In genomic region chr22:24411256-24412004, GRCh38 we compare ENCODE assay signal across 19 cellular contexts. TPM values are rescaled to one million over a fixed set of nuclear protein-coding genes. Genes with fewer than 3 reads are reported as not detected.
DNase-seq lines count a peak whose midpoint lies in the region; ATAC-seq and TF ChIP-seq lines count a peak whose summit lies in the region.
"Had no signal": no experiment of that assay in that cellular context is flagged by ENCODE, and none has a peak within 500 bp of the region (broad histone marks: within the 10 kb centered on the region; RNA-seq: fewer than 3 reads in every experiment).

No MANE protein-coding gene starts in this region.

- H3K9ac ChIP-seq in SK-N-SH (no peak overlapping the region), mesenchymal stem cell (ENCODE audit: low read length) (no peak overlapping the region)
- H3K9ac ChIP-seq: GM23248 had no signal

- no peak overlapping the region for H2BK120ac ChIP-seq in mesenchymal stem cell (ENCODE audit: low read depth, low read length)

- H3K27ac Mint-ChIP-seq in activated naive CD8-positive, alpha-beta T cell, result peak overlapping the region; percentile 30
- no peak overlapping the region for H3K27ac Mint-ChIP-seq in activated naive CD8-positive, alpha-beta T cell treated with anti-CD3 and anti-CD28 coated beads for 36 hours
- H3K27ac Mint-ChIP-seq in WTC11, result 0 out of 2 replicates have a peak overlapping the region, but pooled peaks have one; percentile 50

- no peak for TF ChIP-seq RAD21 in SK-N-SH (IDR thresholded peaks at IDR 0.05; ENCODE audit: low read length)

- H3K4me3 Mint-ChIP-seq in activated naive CD8-positive, alpha-beta T cell, result no peak overlapping the region
- no peak overlapping the region for H3K4me3 Mint-ChIP-seq in activated naive CD8-positive, alpha-beta T cell treated with anti-CD3 and anti-CD28 coated beads for 36 hours
- no peak overlapping the region for H3K4me3 Mint-ChIP-seq in WTC11
- H3K4me3 Mint-ChIP-seq: CD4-positive, alpha-beta memory T cell had no signal

- no peaks in the 10 kb centered on the region for H3K36me3 Mint-ChIP-seq in activated naive CD8-positive, alpha-beta T cell
- H3K36me3 Mint-ChIP-seq in activated naive CD8-positive, alpha-beta T cell treated with anti-CD3 and anti-CD28 coated beads for 36 hours, result peaks cover 14% of the 10 kb centered on the region
- peaks cover 12% of the 10 kb centered on the region for H3K36me3 Mint-ChIP-seq in WTC11

- H2BK12ac ChIP-seq in mesenchymal stem cell (ENCODE audit: low read length in 2 of 2), result no peak overlapping the region

- no peak overlapping the region for H3K4me3 ChIP-seq in SK-N-SH (ENCODE audit: low read depth in 2 of 2, low read length in 1 of 2)
- H3K4me3 ChIP-seq in mesenchymal stem cell (ENCODE audit: insufficient read depth in 1 of 2, low read depth in 1 of 2, low read length in 2 of 2), result no peak overlapping the region
- H3K4me3 ChIP-seq: GM23248, MG63 had no signal

- peak overlapping the region in 1 of 2 experiments; percentile 55; a peak in 1 of 4 replicates for H3K27ac ChIP-seq in SK-N-SH (ENCODE audit: low read depth in 2 of 2, low read length in 1 of 2)
- H3K27ac ChIP-seq in mesenchymal stem cell (ENCODE audit: low read length, poor library complexity, severe bottlenecking), result no peak overlapping the region
- H3K27ac ChIP-seq: 22Rv1, GM23248 had no signal

- WGBS in SK-N-SH (ENCODE audit: low lambda C conversion rate), result 100% methylated on average over 2 of the region's 10 CpGs
- 92% methylated on average over 10 of the region's 10 CpGs for WGBS in mesenchymal stem cell

- peak; percentile 9 for DNase-seq in SK-N-SH
- DNase-seq in activated naive CD8-positive, alpha-beta T cell treated with anti-CD3 and anti-CD28 coated beads for 36 hours, result no peak
- no peak for DNase-seq in WTC11 (ENCODE audit: low spot score)
- no peak for DNase-seq in mesenchymal stem cell
- DNase-seq in DMS114 treated with DMSO at 0.1 percent for 48 hours (lab: John Stamatoyannopoulos, UW; ENCODE audit: unreplicated experiment), result no peak
- DNase-seq: BE2C; CD4-positive, alpha-beta memory T cell; GF-D8; GM23248; MG63; NCI-H1092; NCI-H2107; NCI-H2227 treated with DMSO at 0.1 percent for 48 hours; NCI-H524; SHP77 treated with DMSO at 0.1 percent for 48 hours had no signal

- H3K23ac ChIP-seq in mesenchymal stem cell (ENCODE audit: low read length in 2 of 2), result no peak overlapping the region

- H3K27me3 Mint-ChIP-seq in activated naive CD8-positive, alpha-beta T cell, result no peaks in the 10 kb centered on the region
- no peaks in the 10 kb centered on the region for H3K27me3 Mint-ChIP-seq in activated naive CD8-positive, alpha-beta T cell treated with anti-CD3 and anti-CD28 coated beads for 36 hours
- no peaks in the 10 kb centered on the region for H3K27me3 Mint-ChIP-seq in WTC11 (ENCODE audit: low read depth)
- H3K27me3 Mint-ChIP-seq: CD4-positive, alpha-beta memory T cell had no signal

- no peaks in the 10 kb centered on the region for H3K9me2 ChIP-seq in SK-N-SH

- peaks cover 12% of the 10 kb centered on the region for H4K20me1 ChIP-seq in SK-N-SH (ENCODE audit: insufficient read depth)

- no peak overlapping the region for H2BK15ac ChIP-seq in mesenchymal stem cell (ENCODE audit: low read depth, poor library complexity, severe bottlenecking)

- CTCF ChIA-PET in SK-N-SH (lab: Yijun Ruan, JAX), result interaction anchor here (2.3 kb wide), 1 partner anchor 10 kb away, joined by 6 read pairs; no protein-coding TSS in a partner anchor
- CTCF ChIA-PET in WTC11 (lab: Charles Lee), result interaction anchor here (1.0 to 2.3 kb wide), 3 partner anchors 9 to 13 kb away, joined by 3 to 7 read pairs (median 4); no protein-coding TSS in a partner anchor

- POLR2A ChIA-PET in SK-N-SH (lab: Yijun Ruan, JAX) (interaction anchor here (1.0 kb wide), 1 partner anchor 14 kb away, joined by 3 read pairs; no protein-coding TSS in a partner anchor), WTC11 (lab: Charles Lee) (interaction anchor here (0.5 kb wide), 1 partner anchor 1276 kb away, joined by 3 read pairs; no protein-coding TSS in a partner anchor)

- H3K18ac ChIP-seq in mesenchymal stem cell (ENCODE audit: low read depth in 1 of 2, low read length in 2 of 2), result no peak overlapping the region

- H4K91ac ChIP-seq in mesenchymal stem cell (ENCODE audit: low read length), result peak overlapping the region; percentile 19

- H3K36me3 ChIP-seq in SK-N-SH (replicated peaks in 1 of 2; ENCODE audit: control insufficient read depth in 1 of 2, insufficient read depth in 2 of 2, low read length in 1 of 2) (peaks cover 20 to 50% of the 10 kb centered on the region in 2 experiments), mesenchymal stem cell (ENCODE audit: control insufficient read depth in 1 of 2, insufficient read depth in 2 of 2, low read depth in 1 of 2, low read length in 2 of 2) (peaks cover 59 to 69% of the 10 kb centered on the region in 2 experiments)

- H2AFZ ChIP-seq in SK-N-SH (ENCODE audit: low read depth) (no peak overlapping the region), mesenchymal stem cell (ENCODE audit: low read depth, low read length) (no peak overlapping the region)
- H2AFZ ChIP-seq: GM23248 had no signal

- H3K4me1 Mint-ChIP-seq in activated naive CD8-positive, alpha-beta T cell (ENCODE audit: low read depth), result peaks cover 38% of the 10 kb centered on the region
- peaks cover 37% of the 10 kb centered on the region for H3K4me1 Mint-ChIP-seq in activated naive CD8-positive, alpha-beta T cell treated with anti-CD3 and anti-CD28 coated beads for 36 hours
- H3K4me1 Mint-ChIP-seq in WTC11, result peaks cover 17% of the 10 kb centered on the region

- TF ChIP-seq EP300 in SK-N-SH (IDR thresholded peaks at IDR 0.05; ENCODE audit: borderline replicate concordance in 1 of 2, low read depth in 1 of 2, low read length in 1 of 2), result no peak

- peaks cover 24% of the 10 kb centered on the region for H3K79me1 ChIP-seq in mesenchymal stem cell (replicated peaks; ENCODE audit: low read length, poor library complexity, severe bottlenecking)

- no peak for ATAC-seq in SK-N-SH treated with all-trans-retinoic acid at 6 μM for 48 hours
- no peak for ATAC-seq in WTC11
- ATAC-seq in HG03432 (IDR thresholded peaks at IDR 0.05; ENCODE audit: unreplicated experiment), result no peak

- no peaks in the 10 kb centered on the region for H3K9me3 Mint-ChIP-seq in activated naive CD8-positive, alpha-beta T cell (ENCODE audit: low read depth)
- H3K9me3 Mint-ChIP-seq in activated naive CD8-positive, alpha-beta T cell treated with anti-CD3 and anti-CD28 coated beads for 36 hours, result no peaks in the 10 kb centered on the region
- H3K9me3 Mint-ChIP-seq in WTC11, result no peaks in the 10 kb centered on the region

- no peak overlapping the region for H2AK5ac ChIP-seq in mesenchymal stem cell (ENCODE audit: low read length, severe bottlenecking)

- TF ChIP-seq CTCF in SK-N-SH (IDR thresholded peaks at IDR 0.05), result no peak
- no peak for TF ChIP-seq CTCF in WTC11 (IDR thresholded peaks at IDR 0.05)

- H3K4ac ChIP-seq in mesenchymal stem cell (ENCODE audit: low read depth in 1 of 2, low read length in 2 of 2), result no peak overlapping the region

- peaks cover 6 to 50% of the 10 kb centered on the region in 2 experiments; a peak in 2 of 4 replicates for H3K4me1 ChIP-seq in SK-N-SH (ENCODE audit: control insufficient read depth in 1 of 2, insufficient read depth in 2 of 2, low read depth in 1 of 2, low read length in 1 of 2)
- peaks cover 36% of the 10 kb centered on the region for H3K4me1 ChIP-seq in mesenchymal stem cell (ENCODE audit: control insufficient read depth, insufficient read depth, low read depth, low read length)

- H3K27me3 ChIP-seq in SK-N-SH (ENCODE audit: insufficient read depth), result no peaks in the 10 kb centered on the region
- no peaks in the 10 kb centered on the region for H3K27me3 ChIP-seq in mesenchymal stem cell (ENCODE audit: control insufficient read depth in 1 of 2, insufficient read depth in 1 of 2, low read length in 2 of 2)
- H3K27me3 ChIP-seq: BE2C, MG63 had no signal

- no peak overlapping the region for H3K14ac ChIP-seq in mesenchymal stem cell (ENCODE audit: low read length in 2 of 2)

- no peak overlapping the region for H4K8ac ChIP-seq in mesenchymal stem cell (ENCODE audit: low read length)

- H3F3A ChIP-seq in SK-N-SH (replicated peaks; ENCODE audit: insufficient read depth), result no peaks in the 10 kb centered on the region

- H3K4me2 ChIP-seq in SK-N-SH, result no peak overlapping the region
- H3K4me2 ChIP-seq in mesenchymal stem cell (ENCODE audit: low read length, poor library complexity, severe bottlenecking), result no peak overlapping the region

- peaks cover 18% of the 10 kb centered on the region; the same call in 1 of the 2 replicates for H3K79me2 ChIP-seq in SK-N-SH (ENCODE audit: insufficient read depth)

- H2BK5ac ChIP-seq in mesenchymal stem cell (ENCODE audit: low read depth, low read length, poor library complexity, severe bottlenecking), result no peak overlapping the region

- H3K9me3 ChIP-seq in SK-N-SH (no peaks in the 10 kb centered on the region), mesenchymal stem cell (ENCODE audit: control insufficient read depth, low read length) (no peaks in the 10 kb centered on the region)
- H3K9me3 ChIP-seq: BE2C, MG63 had no signal

TF ChIP-seq in SK-N-SH, 30 proteins besides CTCF, POLR2A, EP300 and RAD21 (continues in another document):
- no peak for TF ChIP-seq MAX (IDR thresholded peaks at IDR 0.05; ENCODE audit: low read depth)

TF ChIP-seq in SK-N-SH treated with all-trans-retinoic acid at 6 μM for 48 hours, 23 proteins besides CTCF, POLR2A, EP300 and RAD21 (continues in another document):
- TF ChIP-seq BACH2 (CRISPR knock-in tag; IDR thresholded peaks at IDR 0.05; ENCODE audit: borderline replicate concordance) (no peak), PPARA (CRISPR knock-in tag; IDR thresholded peaks at IDR 0.05; ENCODE audit: borderline replicate concordance) (no peak), SNAI2 (CRISPR knock-in tag; IDR thresholded peaks at IDR 0.05) (no peak), ARNTL (CRISPR knock-in tag; IDR thresholded peaks at IDR 0.05; ENCODE audit: borderline replicate concordance, low read depth) (no peak)

RNA-seq across cellular contexts. Expression of gene ADORA2A, which starts 16.0 kb away (rescaled TPM):
- polyA plus RNA-seq in SK-N-SH (2012; rRNA removed), result 9.3 and 12.0 TPM in 2 replicates
- 5.1 and 9.7 TPM in 2 replicates for polyA plus RNA-seq in SK-N-SH (2012; cell fraction: cytosol; rRNA removed)
- 22.5 and 26.1 TPM in 2 replicates for polyA plus RNA-seq in SK-N-SH (2012; cell fraction: nucleus; rRNA removed)
- total RNA-seq in activated naive CD8-positive, alpha-beta T cell treated with anti-CD3 and anti-CD28 coated beads for 36 hours, result 10 to 100 TPM; 45.1 to 45.2 TPM
- 7.0 to 8.1 TPM (median 7.6 TPM) in 3 replicates for total RNA-seq in WTC11 (2021)
- polyA plus RNA-seq in mesenchymal stem cell (2013, experiment 1 of 2), result 1.0 TPM
- 1.1 TPM for polyA plus RNA-seq in mesenchymal stem cell (2013, experiment 2 of 2)
